In genomic region chr17:7883781-7884386, GRCh38 we compare ENCODE assay signal across 8 cellular contexts. TPM values are rescaled to one million over a fixed set of nuclear protein-coding genes. Genes with fewer than 3 reads are reported as not detected.
A peak's percentile ranks its signal among the peaks of the same experiment; 100 is the strongest.
DNase-seq lines count a peak whose midpoint lies in the region; ATAC-seq and TF ChIP-seq lines count a peak whose summit lies in the region.

No MANE protein-coding gene starts in this region.

- peaks cover 3% of the 10 kb centered on the region for H3K27me3 Mint-ChIP-seq in neural progenitor cell (ENCODE audit: insufficient read depth, low read depth)

- peaks cover 52% of the 10 kb centered on the region for H3F3A ChIP-seq in neural progenitor cell (ENCODE audit: low read depth)

- H3K9me3 ChIP-seq in neural progenitor cell (ENCODE audit: low read depth), result no peaks in the 10 kb centered on the region

- TF ChIP-seq POLR2A in GM18505 (IDR thresholded peaks at IDR 0.05; ENCODE audit: borderline replicate concordance, extremely low read depth, insufficient read depth, insufficient read length), result no peak

- H3K4me1 Mint-ChIP-seq in neural progenitor cell, result peaks cover 2% of the 10 kb centered on the region

- peak; percentile 72 for DNase-seq in GM20000 (ENCODE audit: low spot score)
- peak; percentile 11 for DNase-seq in SW480 (ENCODE audit: low spot score)
- peak; percentile 49 for DNase-seq in coronary artery (ENCODE audit: low spot score)
- no peak for DNase-seq in neural progenitor cell (ENCODE audit: low spot score)
- DNase-seq in NCI-H128 (lab: John Stamatoyannopoulos, UW; ENCODE audit: unreplicated experiment), result no peak

- H3K4me3 ChIP-seq in coronary artery, result peak overlapping the region; percentile 88
- H3K4me3 ChIP-seq in neural progenitor cell, result peak overlapping the region; percentile 88

- peak overlapping the region; percentile 74 for H3K27ac Mint-ChIP-seq in neural progenitor cell

- H4K20me1 ChIP-seq in neural progenitor cell (ENCODE audit: low read depth), result peaks cover 5% of the 10 kb centered on the region

- no peak overlapping the region for H3K9ac ChIP-seq in neural progenitor cell

- H3K4me1 ChIP-seq in neural progenitor cell, result peaks cover 40% of the 10 kb centered on the region

- H2AFZ ChIP-seq in neural progenitor cell (replicated peaks), result no peak overlapping the region

- H3K27me3 ChIP-seq in neural progenitor cell, result peaks cover 12% of the 10 kb centered on the region

- H3K36me3 ChIP-seq in neural progenitor cell, result no peaks in the 10 kb centered on the region

- H3K4me2 ChIP-seq in neural progenitor cell, result peak overlapping the region; percentile 74

- no peaks in the 10 kb centered on the region for H3K79me2 ChIP-seq in neural progenitor cell (ENCODE audit: low read depth)

- no peaks in the 10 kb centered on the region for H3K9me3 Mint-ChIP-seq in neural progenitor cell

- TF ChIP-seq CTCF in 22Rv1 (IDR thresholded peaks at IDR 0.05), result no peak
- no peak for TF ChIP-seq CTCF in GM20000 (IDR thresholded peaks at IDR 0.05; ENCODE audit: extremely low read depth, missing control alignments)
- no peak for TF ChIP-seq CTCF in coronary artery (IDR thresholded peaks at IDR 0.05)
- TF ChIP-seq CTCF in neural progenitor cell (IDR thresholded peaks at IDR 0.05), result no peak

- H3K27ac ChIP-seq in 22Rv1, result peak overlapping the region; percentile 100
- H3K27ac ChIP-seq in coronary artery, result peak overlapping the region; percentile 27 to 86
- no peak overlapping the region for H3K27ac ChIP-seq in neural progenitor cell

- no peaks in the 10 kb centered on the region for H3K36me3 Mint-ChIP-seq in neural progenitor cell

- ATAC-seq in GM18505 (IDR thresholded peaks at IDR 0.05; ENCODE audit: unreplicated experiment) (no peak), HG02981 (IDR thresholded peaks at IDR 0.05; ENCODE audit: unreplicated experiment) (no peak)

- H3K4me3 Mint-ChIP-seq in neural progenitor cell, result peak overlapping the region; percentile 86

RNA-seq across cellular contexts. Expression of gene CHD3, which starts 4.7 kb away (rescaled TPM):
- total RNA-seq in neural progenitor cell (ENCODE audit: low replicate concordance), result 12.8 and 28.0 TPM in 2 replicates

RNA-seq across cellular contexts. Expression of gene CYB5D1, which starts 26.1 kb away (rescaled TPM):
- total RNA-seq in neural progenitor cell (ENCODE audit: low replicate concordance), result 11.5 and 12.9 TPM in 2 replicates

RNA-seq across cellular contexts. Expression of gene NAA38, which starts 26.5 kb away (rescaled TPM):
- total RNA-seq in neural progenitor cell (ENCODE audit: low replicate concordance), result 8.6 and 27.4 TPM in 2 replicates

RNA-seq across cellular contexts. Expression of gene TMEM88, which starts 29.0 kb away (rescaled TPM):
- total RNA-seq in neural progenitor cell (ENCODE audit: low replicate concordance), result 13.8 and 53.7 TPM in 2 replicates

RNA-seq across cellular contexts. Expression of gene RNF227, which starts 32.2 kb away (rescaled TPM):
- 4.0 and 4.8 TPM in 2 replicates for total RNA-seq in neural progenitor cell (ENCODE audit: low replicate concordance)

Comparison
In these comparisons a context has a peak if more than half of its experiments do, and no peak if none do; other contexts are left out.
1. DNase-seq: peak in GM20000 (single experiment), SW480 (single experiment) and coronary artery (single experiment); none in neural progenitor cell (single experiment) and NCI-H128 (single experiment).